In the genomic region with DNA sequence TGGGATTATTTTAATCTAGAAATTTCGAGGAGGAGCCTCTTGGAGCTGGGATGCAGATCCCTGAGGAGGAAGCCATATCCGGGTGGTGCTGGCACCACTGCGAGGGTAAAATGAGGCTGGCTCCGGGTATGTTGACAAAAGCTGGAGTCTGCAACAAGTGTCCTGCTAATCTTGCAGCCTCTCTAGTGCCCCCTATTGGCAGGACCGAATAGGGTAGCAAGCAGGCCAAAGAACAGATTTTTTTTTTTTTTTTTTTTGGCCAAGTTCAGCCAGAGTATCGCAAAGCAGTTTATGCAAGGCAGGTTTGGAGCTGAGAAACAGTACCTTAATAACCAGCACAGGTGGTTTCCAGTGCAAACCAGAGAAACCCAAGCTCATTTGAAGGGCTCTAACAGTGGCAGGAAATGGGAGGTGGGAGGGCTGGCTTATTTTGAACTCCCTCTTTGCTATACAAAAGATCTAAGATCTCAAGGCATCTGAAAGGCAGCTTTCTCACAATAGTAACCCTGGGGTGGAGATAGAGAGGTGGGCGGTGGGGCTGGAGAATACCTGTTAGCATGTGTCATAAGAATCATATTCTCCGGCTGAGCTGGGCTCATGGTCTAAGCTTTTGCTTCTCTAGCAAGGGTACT, we compare ENCODE assay signal across 9 cellular contexts. TPM values are rescaled to one million over a fixed set of nuclear protein-coding genes. Genes with fewer than 3 reads are reported as not detected.
DNase-seq lines count a peak whose midpoint lies in the region; ATAC-seq and TF ChIP-seq lines count a peak whose summit lies in the region.
"Had no signal": no experiment of that assay in that cellular context is flagged by ENCODE, and none has a peak within 500 bp of the region (broad histone marks: within the 10 kb centered on the region; RNA-seq: fewer than 3 reads in every experiment).

No MANE protein-coding gene starts in this region.

- H3K4me3 Mint-ChIP-seq in MCF 10A (ENCODE audit: unreplicated experiment) = peak overlapping the region; percentile 48
- no peak overlapping the region for H3K4me3 Mint-ChIP-seq in activated CD4-positive, alpha-beta memory T cell treated with anti-CD3 and anti-CD28 coated beads, Interleukin-2, amount 10 ng/mL, durations not matched to agents 7 days and 5 days

- peaks cover 34% of the 10 kb centered on the region for H3K4me1 Mint-ChIP-seq in MCF 10A (ENCODE audit: insufficient read depth, unreplicated experiment)
- H3K4me1 Mint-ChIP-seq in activated CD4-positive, alpha-beta memory T cell treated with anti-CD3 and anti-CD28 coated beads, Interleukin-2, amount 10 ng/mL, durations not matched to agents 7 days and 5 days = peaks cover 7% of the 10 kb centered on the region

- H3K4me3 ChIP-seq in breast epithelium = no peak overlapping the region
- no peak overlapping the region for H3K4me3 ChIP-seq in upper lobe of right lung
- H3K4me3 ChIP-seq: Peyer's patch had no signal

- H3K27me3 Mint-ChIP-seq in MCF 10A (ENCODE audit: insufficient read depth, unreplicated experiment) = no peaks in the 10 kb centered on the region
- peaks cover 11% of the 10 kb centered on the region for H3K27me3 Mint-ChIP-seq in activated CD4-positive, alpha-beta memory T cell treated with anti-CD3 and anti-CD28 coated beads, Interleukin-2, amount 10 ng/mL, durations not matched to agents 7 days and 5 days

- CTCF ChIA-PET in MCF 10A (lab: Yijun Ruan, JAX) = interaction anchor here (0.6 to 5.5 kb wide), 21 partner anchors 9 to 1497 kb away, joined by 3 to 52 read pairs (median 4); a partner anchor contains a TSS
- CTCF ChIA-PET in activated CD4-positive, alpha-beta memory T cell treated with anti-CD3 and anti-CD28 coated beads, Interleukin-2, amount 10 ng/mL, durations not matched to agents 7 days and 5 days (lab: Charles Lee) = interaction anchor here (0.6 to 2.1 kb wide), 30 partner anchors 9 to 775 kb away, joined by 3 to 13 read pairs (median 4); a partner anchor contains a TSS

- H3K36me3 Mint-ChIP-seq in MCF 10A (ENCODE audit: insufficient read depth, unreplicated experiment) = no peaks in the 10 kb centered on the region
- H3K36me3 Mint-ChIP-seq in activated CD4-positive, alpha-beta memory T cell treated with anti-CD3 and anti-CD28 coated beads, Interleukin-2, amount 10 ng/mL, durations not matched to agents 7 days and 5 days (ENCODE audit: low read depth) = no peaks in the 10 kb centered on the region

- peak; percentile 38 for ATAC-seq in foreskin keratinocyte
- no peak for ATAC-seq in upper lobe of right lung
- ATAC-seq in omental fat pad (ENCODE audit: low FRiP score) = no peak

- POLR2A ChIA-PET in MCF 10A (lab: Yijun Ruan, JAX) = interaction anchor here (0.6 to 2.3 kb wide), 12 partner anchors 15 to 1822 kb away, joined by 3 to 15 read pairs (median 4); a partner anchor contains a TSS
- POLR2A ChIA-PET in activated CD4-positive, alpha-beta memory T cell treated with anti-CD3 and anti-CD28 coated beads, Interleukin-2, amount 10 ng/mL, durations not matched to agents 7 days and 5 days (lab: Charles Lee) = interaction anchor here (0.9 to 1.3 kb wide), 2 partner anchors 39 to 165 kb away, joined by 3 to 6 read pairs; a partner anchor contains a TSS

- no peaks in the 10 kb centered on the region for H3K9me3 Mint-ChIP-seq in MCF 10A (ENCODE audit: unreplicated experiment)
- H3K9me3 Mint-ChIP-seq in activated CD4-positive, alpha-beta memory T cell treated with anti-CD3 and anti-CD28 coated beads, Interleukin-2, amount 10 ng/mL, durations not matched to agents 7 days and 5 days = no peaks in the 10 kb centered on the region

- TF ChIP-seq POLR2A in breast epithelium (IDR thresholded peaks at IDR 0.05) = no peak

- peak; percentile 73 for DNase-seq in MCF 10A (ENCODE audit: unreplicated experiment)
- no peak for DNase-seq in breast epithelium (ENCODE audit: low spot score in 2 of 2)
- DNase-seq in activated CD4-positive, alpha-beta memory T cell treated with anti-CD3 and anti-CD28 coated beads, Interleukin-2, amount 10 ng/mL, durations not matched to agents 7 days and 5 days = peak; percentile 63
- DNase-seq in foreskin keratinocyte = peak in 1 of 2 donors; percentile 64
- no peak for DNase-seq in upper lobe of right lung
- no peak for DNase-seq in amniotic stem cell (lab: John Stamatoyannopoulos, UW)
- DNase-seq in omental fat pad (ENCODE audit: low spot score) = no peak
- DNase-seq in NCI-H2029 treated with DMSO at 0.1 percent for 48 hours (lab: John Stamatoyannopoulos, UW) = no peak

- H3K27ac ChIP-seq in breast epithelium (no peak overlapping the region), foreskin keratinocyte (peak overlapping the region; percentile 90), upper lobe of right lung (no peak overlapping the region)
- H3K27ac ChIP-seq: Peyer's patch had no signal

- H3K36me3 ChIP-seq in breast epithelium = no peaks in the 10 kb centered on the region
- no peaks in the 10 kb centered on the region for H3K36me3 ChIP-seq in upper lobe of right lung
- H3K36me3 ChIP-seq: Peyer's patch had no signal

- H3K9me3 ChIP-seq in breast epithelium (no peaks in the 10 kb centered on the region), upper lobe of right lung (no peaks in the 10 kb centered on the region)
- H3K9me3 ChIP-seq: Peyer's patch had no signal

- H3K27me3 ChIP-seq in breast epithelium (no peaks in the 10 kb centered on the region), foreskin keratinocyte (no peaks in the 10 kb centered on the region), upper lobe of right lung (no peaks in the 10 kb centered on the region)
- H3K27me3 ChIP-seq: Peyer's patch had no signal

- TSS peak; percentile 27 for BruUV-seq in MCF 10A (replicated peaks; lab: Mats Ljungman, UMichigan)

- H3K4me1 ChIP-seq in breast epithelium = no peaks in the 10 kb centered on the region
- H3K4me1 ChIP-seq in foreskin keratinocyte = peaks cover 38% of the 10 kb centered on the region
- H3K4me1 ChIP-seq in upper lobe of right lung = no peaks in the 10 kb centered on the region

- intact Hi-C loops in MCF 10A (cut with micrococcal nuclease) (loop anchor here (1.0 to 5.0 kb wide), 3 partner anchors 36 to 164 kb away; a partner anchor contains a TSS), breast epithelium (cut with DNase I; ENCODE audit: low total_unique reads) (no loop called here), upper lobe of right lung (cut with DNase I) (no loop called here)

- H3K27ac Mint-ChIP-seq in MCF 10A (ENCODE audit: low read depth, unreplicated experiment) = peak overlapping the region; percentile 93
- H3K27ac Mint-ChIP-seq in activated CD4-positive, alpha-beta memory T cell treated with anti-CD3 and anti-CD28 coated beads, Interleukin-2, amount 10 ng/mL, durations not matched to agents 7 days and 5 days = no peak overlapping the region

- TF ChIP-seq CTCF in MCF 10A (IDR thresholded peaks at IDR 0.05; ENCODE audit: unreplicated experiment) = peak; percentile 81
- no peak for TF ChIP-seq CTCF in breast epithelium (IDR thresholded peaks at IDR 0.05)
- peak; percentile 55 for TF ChIP-seq CTCF in foreskin keratinocyte (conservative IDR thresholded peaks at IDR 0.05)
- peak; percentile 28 for TF ChIP-seq CTCF in upper lobe of right lung (IDR thresholded peaks at IDR 0.05)
- no peak for TF ChIP-seq CTCF in omental fat pad (IDR thresholded peaks at IDR 0.05)

RNA-seq across cellular contexts. Expression of a gene that starts 38.2 kb away (rescaled TPM):
- total RNA-seq in MCF 10A (2022) (66.3 and 94.1 TPM in 2 replicates), breast epithelium (10 to 100 TPM in 1 of 3 donors, 1 to 10 TPM in 2; 9.2 to 22.0 (median 9.9) TPM), foreskin keratinocyte (182 and 231 TPM in 2 replicates), upper lobe of right lung (30.6 TPM), omental fat pad (10 to 100 TPM in 1 of 4 donors, 1 to 10 TPM in 3; 2.8 to 24.3 (median 4.5) TPM)
- 10 to 100 TPM; 89.1 to 94.5 TPM for total RNA-seq in activated CD4-positive, alpha-beta memory T cell treated with anti-CD3 and anti-CD28 coated beads, Interleukin-2, amount 10 ng/mL, durations not matched to agents 7 days and 5 days
- polyA plus RNA-seq in foreskin keratinocyte = 346 and 453 TPM in 2 replicates

RNA-seq across cellular contexts. Expression of a gene that starts 41.3 kb away (rescaled TPM):
- total RNA-seq in MCF 10A (2022) = not detected in 2 replicates
- under 1 TPM in 1 of 3 donors, not detected in 2; 0.66 TPM for total RNA-seq in breast epithelium
- not detected for total RNA-seq in activated CD4-positive, alpha-beta memory T cell treated with anti-CD3 and anti-CD28 coated beads, Interleukin-2, amount 10 ng/mL, durations not matched to agents 7 days and 5 days
- total RNA-seq in foreskin keratinocyte = 10.2 and 42.0 TPM in 2 replicates
- 5.9 and 24.2 TPM in 2 replicates for polyA plus RNA-seq in foreskin keratinocyte
- not detected for total RNA-seq in upper lobe of right lung
- not detected for total RNA-seq in omental fat pad

Comparison
In these comparisons a context has a peak if more than half of its experiments do, and no peak if none do; other contexts are left out.
1. DNase-seq: peak in MCF 10A (single experiment) and activated CD4-positive, alpha-beta memory T cell treated with anti-CD3 and anti-CD28 coated beads, Interleukin-2, amount 10 ng/mL, durations not matched to agents 7 days and 5 days (single experiment); none in breast epithelium (0 of 2), upper lobe of right lung (single experiment), amniotic stem cell (single experiment), omental fat pad (single experiment) and NCI-H2029 treated with DMSO at 0.1 percent for 48 hours (single experiment).
2. CTCF ChIP-seq: peak in MCF 10A (single experiment), foreskin keratinocyte (single experiment) and upper lobe of right lung (single experiment); none in breast epithelium (0 of 3) and omental fat pad (0 of 3).